Comparison of ENCODE assay signal across 18 cellular contexts in genomic region chr11:28259177-28259843, GRCh38.
DNase-seq lines count a peak whose midpoint lies in the region; ATAC-seq and TF ChIP-seq lines count a peak whose summit lies in the region.
"Had no signal": no experiment of that assay in that cellular context is flagged by ENCODE, and none has a peak within 500 bp of the region (broad histone marks: within the 10 kb centered on the region; RNA-seq: fewer than 3 reads in every experiment).

No MANE protein-coding gene starts in this region.

- no peak overlapping the region for H3K4me3 Mint-ChIP-seq in T-helper 17 cell
- H3K4me3 Mint-ChIP-seq: activated CD4-positive, alpha-beta T cell treated with anti-CD3 and anti-CD28 coated beads for 36 hours; naive thymus-derived CD8-positive, alpha-beta T cell had no signal

- H3K4me3 ChIP-seq in fibroblast of villous mesenchyme (ENCODE audit: low read depth, low read length): no peak overlapping the region
- H3K4me3 ChIP-seq: gastroesophageal sphincter, lung, SJSA1, thoracic aorta had no signal

- H3K27me3 Mint-ChIP-seq in T-helper 17 cell: no peaks in the 10 kb centered on the region
- H3K27me3 Mint-ChIP-seq: activated CD4-positive, alpha-beta T cell treated with anti-CD3 and anti-CD28 coated beads for 36 hours; naive thymus-derived CD8-positive, alpha-beta T cell had no signal

- H3K9me3 ChIP-seq in T-helper 17 cell (ENCODE audit: control insufficient read depth, low read length, poor library complexity, severe bottlenecking): no peaks in the 10 kb centered on the region
- H3K9me3 ChIP-seq: Caco-2, SJSA1 had no signal

- no peak for TF ChIP-seq CTCF in fibroblast of villous mesenchyme (IDR thresholded peaks at IDR 0.05; ENCODE audit: insufficient read depth, low read depth, low read length)

- ATAC-seq in GM18907 (IDR thresholded peaks at IDR 0.05; ENCODE audit: unreplicated experiment): peak; percentile 73
- peak; percentile 78 for ATAC-seq in GM21717 (IDR thresholded peaks at IDR 0.05; ENCODE audit: unreplicated experiment)
- ATAC-seq in HG03135 (IDR thresholded peaks at IDR 0.05; ENCODE audit: unreplicated experiment): peak; percentile 74
- no peak for ATAC-seq in T-helper 17 cell
- ATAC-seq in HG02763 (IDR thresholded peaks at IDR 0.05; ENCODE audit: unreplicated experiment): no peak
- ATAC-seq: activated CD4-positive, alpha-beta T cell treated with anti-CD3 and anti-CD28 coated beads for 36 hours; gastroesophageal sphincter; naive thymus-derived CD8-positive, alpha-beta T cell had no signal

- H3K27ac Mint-ChIP-seq in T-helper 17 cell: no peak overlapping the region
- H3K27ac Mint-ChIP-seq: activated CD4-positive, alpha-beta T cell treated with anti-CD3 and anti-CD28 coated beads for 36 hours; naive thymus-derived CD8-positive, alpha-beta T cell had no signal

- H3K36me3 Mint-ChIP-seq in T-helper 17 cell (ENCODE audit: low read depth): peaks cover 4% of the 10 kb centered on the region

- peak; percentile 22 for DNase-seq in fibroblast of villous mesenchyme (ENCODE audit: low read depth)
- DNase-seq in cortex of kidney (lab: John Stamatoyannopoulos, UW): no peak
- DNase-seq in T-helper 17 cell: no peak
- DNase-seq in NCI-H524 treated with DMSO at 0.1 percent for 48 hours (lab: John Stamatoyannopoulos, UW): no peak
- DNase-seq: activated CD4-positive, alpha-beta T cell treated with anti-CD3 and anti-CD28 coated beads for 36 hours; activated gamma-delta T cell; Caco-2; naive thymus-derived CD8-positive, alpha-beta T cell; NCI-H2029 treated with DMSO at 0.1 percent for 48 hours; NCI-H526 had no signal

- no peaks in the 10 kb centered on the region for H3K4me1 Mint-ChIP-seq in T-helper 17 cell
- H3K4me1 Mint-ChIP-seq: activated CD4-positive, alpha-beta T cell treated with anti-CD3 and anti-CD28 coated beads for 36 hours had no signal

Comparison
In these comparisons a context has a peak if more than half of its experiments do, and no peak if none do; other contexts are left out.
1. ATAC-seq: peak in GM18907 (single experiment), GM21717 (single experiment) and HG03135 (single experiment); none in T-helper 17 cell (single experiment) and HG02763 (single experiment).